Comparison of ENCODE assay signal across 8 cellular contexts in genomic region chr6:28543671-28544131, GRCh38. TPM values are rescaled to one million over a fixed set of nuclear protein-coding genes. Genes with fewer than 3 reads are reported as not detected.
DNase-seq lines count a peak whose midpoint lies in the region; ATAC-seq, FAIRE-seq and TF ChIP-seq lines count a peak whose summit lies in the region.

No MANE protein-coding gene starts in this region.

- H3K27ac Mint-ChIP-seq in IgD-negative memory B cell: peak overlapping the region in 2 of 3 donors; percentile 63 to 91
- H3K27ac Mint-ChIP-seq in activated T-helper 1 cell treated with anti-CD3 and anti-CD28 coated beads, Interleukin-12 subunit alpha, Interleukin-12 subunit beta, Interleukin-2, Interleukin-4 antibody, amounts not matched to agents 30 ng/mL and 10 ng/mL and 1 ng/mL, durations not matched to agents 14 hours and 24 hours and 36 hours: no peak overlapping the region

- H3K4me1 ChIP-seq in BLaER1 treated with 17β-estradiol and CSF1 and Interleukin-3, amounts not matched to agents 10 nM and 100 nM: peaks cover 0 to 14% (median 4%) of the 10 kb centered on the region in 10 experiments; a peak in 7 of 20 replicates
- H3K4me1 ChIP-seq in keratinocyte (ENCODE audit: control insufficient read depth, extremely low read depth, insufficient read depth, low read length) (peaks cover 17% of the 10 kb centered on the region), vagina (peaks cover 17% of the 10 kb centered on the region), suprapubic skin (no peaks in the 10 kb centered on the region)

- peak overlapping the region; percentile 34 to 61 (median 51) for H3K4me3 ChIP-seq in BLaER1 treated with 17β-estradiol and CSF1 and Interleukin-3, amounts not matched to agents 10 nM and 100 nM
- H3K4me3 ChIP-seq in keratinocyte (ENCODE audit: control insufficient read depth in 2 of 3, extremely low read depth in 1 of 3, insufficient read depth in 2 of 3, low read depth in 1 of 3, low read length in 3 of 3): peak overlapping the region in 2 of 3 experiments; percentile 36 to 56
- H3K4me3 ChIP-seq in vagina: peak overlapping the region in 1 of 2 donors; percentile 27
- H3K4me3 ChIP-seq in suprapubic skin: no peak overlapping the region

- dilution Hi-C loops in keratinocyte (cut with MboI; ENCODE audit: extremely low pct_ligation_motif_present, low sequenced_read_pairs): no loop called here

- peak overlapping the region in 9 of 11 experiments; percentile 22 to 63 (median 43); a peak in 16 of 22 replicates for H3K9ac ChIP-seq in BLaER1 treated with 17β-estradiol and CSF1 and Interleukin-3, amounts not matched to agents 10 nM and 100 nM
- H3K9ac ChIP-seq in keratinocyte (ENCODE audit: control insufficient read depth, extremely low read depth, insufficient read depth, low read length): no peak overlapping the region

- H3K4me3 Mint-ChIP-seq in IgD-negative memory B cell: peak overlapping the region; percentile 77 to 92 (median 82)
- H3K4me3 Mint-ChIP-seq in activated T-helper 1 cell treated with anti-CD3 and anti-CD28 coated beads, Interleukin-12 subunit alpha, Interleukin-12 subunit beta, Interleukin-2, Interleukin-4 antibody, amounts not matched to agents 30 ng/mL and 10 ng/mL and 1 ng/mL, durations not matched to agents 14 hours and 24 hours and 36 hours: peak overlapping the region; percentile 76

- H3K9me3 Mint-ChIP-seq in IgD-negative memory B cell: peaks cover 0 to 22% (median 17%) of the 10 kb centered on the region in 3 donors
- peaks cover 8% of the 10 kb centered on the region for H3K9me3 Mint-ChIP-seq in activated T-helper 1 cell treated with anti-CD3 and anti-CD28 coated beads, Interleukin-12 subunit alpha, Interleukin-12 subunit beta, Interleukin-2, Interleukin-4 antibody, amounts not matched to agents 30 ng/mL and 10 ng/mL and 1 ng/mL, durations not matched to agents 14 hours and 24 hours and 36 hours

- WGBS in suprapubic skin: 14% methylated on average over 22 of the region's 22 CpGs

- no peak for TF ChIP-seq CTCF in keratinocyte (optimal IDR thresholded peaks at IDR 0.05 in 1 of 3, IDR thresholded peaks at IDR 0.05 in 1 of 3, conservative IDR thresholded peaks at IDR 0.05 in 1 of 3; ENCODE audit: extremely low read depth in 1 of 3, insufficient read depth in 2 of 3, low read length in 3 of 3)
- TF ChIP-seq CTCF in vagina (IDR thresholded peaks at IDR 0.05): no peak
- TF ChIP-seq CTCF in suprapubic skin (IDR thresholded peaks at IDR 0.05): no peak

- H3K9me3 ChIP-seq in BLaER1 treated with 17β-estradiol and CSF1 and Interleukin-3, amounts not matched to agents 10 nM and 100 nM (replicated peaks in 1 of 11): peaks cover 0 to 8% (median 0%) of the 10 kb centered on the region in 11 experiments; a peak in 3 of 22 replicates
- H3K9me3 ChIP-seq in keratinocyte (ENCODE audit: control insufficient read depth, low read depth, low read length): no peaks in the 10 kb centered on the region
- no peaks in the 10 kb centered on the region for H3K9me3 ChIP-seq in vagina
- no peaks in the 10 kb centered on the region for H3K9me3 ChIP-seq in suprapubic skin

- H3K27ac ChIP-seq in BLaER1 treated with 17β-estradiol and CSF1 and Interleukin-3, amounts not matched to agents 10 nM and 100 nM: peak overlapping the region in 7 of 11 experiments; percentile 5 to 43 (median 20); a peak in 8 of 22 replicates
- H3K27ac ChIP-seq in keratinocyte (ENCODE audit: control insufficient read depth, insufficient read depth, low read length) (no peak overlapping the region), vagina (no peak overlapping the region), suprapubic skin (no peak overlapping the region)

- FAIRE-seq in keratinocyte (lab: Jason Lieb, UNC): no peak

- H3K9me1 ChIP-seq in keratinocyte (ENCODE audit: control insufficient read depth, extremely low read depth, insufficient read depth, low read length): no peaks in the 10 kb centered on the region

- no peak for DNase-seq in activated T-helper 1 cell treated with anti-CD3 and anti-CD28 coated beads, Interleukin-12 subunit alpha, Interleukin-12 subunit beta, Interleukin-2, Interleukin-4 antibody, amounts not matched to agents 30 ng/mL and 10 ng/mL and 1 ng/mL, durations not matched to agents 14 hours and 24 hours and 36 hours (ENCODE audit: low spot score)
- DNase-seq in keratinocyte (ENCODE audit: low read depth, low spot score) (no peak), vagina (ENCODE audit: extremely low spot score in 2 of 2) (no peak), suprapubic skin (ENCODE audit: low spot score in 2 of 2) (no peak)

- no peaks in the 10 kb centered on the region for H3K36me3 ChIP-seq in BLaER1 treated with 17β-estradiol and CSF1 and Interleukin-3, amounts not matched to agents 10 nM and 100 nM
- H3K36me3 ChIP-seq in keratinocyte (ENCODE audit: control insufficient read depth in 2 of 2, extremely low read depth in 1 of 2, insufficient read depth in 2 of 2, low read length in 2 of 2): no peaks in the 10 kb centered on the region
- H3K36me3 ChIP-seq in vagina: no peaks in the 10 kb centered on the region
- H3K36me3 ChIP-seq in suprapubic skin: no peaks in the 10 kb centered on the region

- no peak for TF ChIP-seq EP300 in suprapubic skin (IDR thresholded peaks at IDR 0.05)

- TF ChIP-seq POLR2A in vagina (IDR thresholded peaks at IDR 0.05) (no peak), suprapubic skin (IDR thresholded peaks at IDR 0.05) (no peak)

- H3K79me2 ChIP-seq in keratinocyte (ENCODE audit: control insufficient read depth, insufficient read depth, low read length): no peaks in the 10 kb centered on the region

- intact Hi-C loops in activated T-helper 1 cell treated with anti-CD3 and anti-CD28 coated beads, Interleukin-12 subunit alpha, Interleukin-12 subunit beta, Interleukin-2, Interleukin-4 antibody, amounts not matched to agents 30 ng/mL and 10 ng/mL and 1 ng/mL, durations not matched to agents 14 hours and 24 hours and 36 hours (cut with micrococcal nuclease): loop anchor here (1.0 to 5.0 kb wide), 5 partner anchors 43 to 399 kb away; a partner anchor contains a TSS
- intact Hi-C loops in vagina (cut with DNase I): no loop called here

- no peaks in the 10 kb centered on the region for H4K20me1 ChIP-seq in BLaER1 treated with 17β-estradiol and CSF1 and Interleukin-3, amounts not matched to agents 10 nM and 100 nM
- no peaks in the 10 kb centered on the region for H4K20me1 ChIP-seq in keratinocyte (ENCODE audit: control insufficient read depth, extremely low read depth, insufficient read depth, low read length)

- ATAC-seq in HG02870 (IDR thresholded peaks at IDR 0.05; ENCODE audit: unreplicated experiment): no peak
- ATAC-seq in HG03039 (IDR thresholded peaks at IDR 0.05; ENCODE audit: unreplicated experiment): no peak

- H2AFZ ChIP-seq in keratinocyte (ENCODE audit: control insufficient read depth, low read length): peak overlapping the region; percentile 71

- peaks cover 13 to 27% (median 21%) of the 10 kb centered on the region in 3 donors for H3K4me1 Mint-ChIP-seq in IgD-negative memory B cell
- H3K4me1 Mint-ChIP-seq in activated T-helper 1 cell treated with anti-CD3 and anti-CD28 coated beads, Interleukin-12 subunit alpha, Interleukin-12 subunit beta, Interleukin-2, Interleukin-4 antibody, amounts not matched to agents 30 ng/mL and 10 ng/mL and 1 ng/mL, durations not matched to agents 14 hours and 24 hours and 36 hours (ENCODE audit: low read depth): peaks cover 28% of the 10 kb centered on the region

- peaks cover 34% of the 10 kb centered on the region for H3K27me3 Mint-ChIP-seq in IgD-negative memory B cell
- H3K27me3 Mint-ChIP-seq in activated T-helper 1 cell treated with anti-CD3 and anti-CD28 coated beads, Interleukin-12 subunit alpha, Interleukin-12 subunit beta, Interleukin-2, Interleukin-4 antibody, amounts not matched to agents 30 ng/mL and 10 ng/mL and 1 ng/mL, durations not matched to agents 14 hours and 24 hours and 36 hours (ENCODE audit: insufficient read depth): peaks cover 43% of the 10 kb centered on the region

- H3K27me3 ChIP-seq in BLaER1 treated with 17β-estradiol and CSF1 and Interleukin-3, amounts not matched to agents 10 nM and 100 nM: peaks cover 0 to 4% (median 0%) of the 10 kb centered on the region in 11 experiments; a peak in 2 of 22 replicates
- H3K27me3 ChIP-seq in keratinocyte (ENCODE audit: control insufficient read depth, extremely low read depth, insufficient read depth, low read length) (peaks cover 4% of the 10 kb centered on the region), vagina (no peaks in the 10 kb centered on the region), suprapubic skin (peaks cover 21% of the 10 kb centered on the region)

- H3K4me2 ChIP-seq in BLaER1 treated with 17β-estradiol and CSF1 and Interleukin-3, amounts not matched to agents 10 nM and 100 nM: peak overlapping the region; percentile 51 to 81 (median 63)
- peak overlapping the region; percentile 90 for H3K4me2 ChIP-seq in keratinocyte (ENCODE audit: control insufficient read depth, extremely low read depth, insufficient read depth, low read depth, low read length)

- no peaks in the 10 kb centered on the region for H3K36me3 Mint-ChIP-seq in IgD-negative memory B cell
- H3K36me3 Mint-ChIP-seq in activated T-helper 1 cell treated with anti-CD3 and anti-CD28 coated beads, Interleukin-12 subunit alpha, Interleukin-12 subunit beta, Interleukin-2, Interleukin-4 antibody, amounts not matched to agents 30 ng/mL and 10 ng/mL and 1 ng/mL, durations not matched to agents 14 hours and 24 hours and 36 hours (ENCODE audit: low read depth): no peaks in the 10 kb centered on the region

RNA-seq across cellular contexts. Expression of gene GPX5, which starts 18.0 kb away (rescaled TPM):
- polyA plus RNA-seq in IgD-negative memory B cell (not detected), keratinocyte (not detected in 3 replicates)
- total RNA-seq in activated T-helper 1 cell treated with anti-CD3 and anti-CD28 coated beads, Interleukin-12 subunit alpha, Interleukin-12 subunit beta, Interleukin-2, Interleukin-4 antibody, amounts not matched to agents 30 ng/mL and 10 ng/mL and 1 ng/mL, durations not matched to agents 14 hours and 24 hours and 36 hours: not detected in 2 replicates
- not detected for polyA plus RNA-seq in keratinocyte (2011; ENCODE audit: low read depth)
- polyA plus RNA-seq in keratinocyte (2011; cell fraction: cytosol; rRNA removed): not detected in 2 replicates
- polyA plus RNA-seq in keratinocyte (2011; cell fraction: nucleus; rRNA removed): not detected in 2 replicates
- not detected in 2 replicates for polyA plus RNA-seq in keratinocyte (2012; ENCODE audit: low replicate concordance)
- polyA minus RNA-seq in keratinocyte: not detected in 3 replicates
- not detected for polyA minus RNA-seq in keratinocyte (2011; cell fraction: cytosol; rRNA and poly(A)+ RNA removed)
- not detected in 2 replicates for polyA minus RNA-seq in keratinocyte (2011; cell fraction: nucleus; rRNA and poly(A)+ RNA removed)
- total RNA-seq in vagina (not detected), suprapubic skin (not detected)

RNA-seq across cellular contexts. Expression of gene GPX6, which starts 28.1 kb away (rescaled TPM):
- polyA plus RNA-seq in IgD-negative memory B cell (not detected), keratinocyte (not detected in 3 replicates)
- not detected in 2 replicates for total RNA-seq in activated T-helper 1 cell treated with anti-CD3 and anti-CD28 coated beads, Interleukin-12 subunit alpha, Interleukin-12 subunit beta, Interleukin-2, Interleukin-4 antibody, amounts not matched to agents 30 ng/mL and 10 ng/mL and 1 ng/mL, durations not matched to agents 14 hours and 24 hours and 36 hours
- polyA plus RNA-seq in keratinocyte (2011; ENCODE audit: low read depth): not detected
- not detected in 2 replicates for polyA plus RNA-seq in keratinocyte (2011; cell fraction: cytosol; rRNA removed)
- polyA plus RNA-seq in keratinocyte (2011; cell fraction: nucleus; rRNA removed): not detected in 2 replicates
- not detected in 2 replicates for polyA plus RNA-seq in keratinocyte (2012; ENCODE audit: low replicate concordance)
- polyA minus RNA-seq in keratinocyte: not detected in 3 replicates
- not detected for polyA minus RNA-seq in keratinocyte (2011; cell fraction: cytosol; rRNA and poly(A)+ RNA removed)
- polyA minus RNA-seq in keratinocyte (2011; cell fraction: nucleus; rRNA and poly(A)+ RNA removed): not detected in 2 replicates
- total RNA-seq in vagina (not detected), suprapubic skin (not detected)

Comparison
In these comparisons a context has a peak if more than half of its experiments do, and no peak if none do; other contexts are left out.
1. H3K27ac ChIP-seq: peak in BLaER1 treated with 17β-estradiol and CSF1 and Interleukin-3, amounts not matched to agents 10 nM and 100 nM (7 of 11); none in keratinocyte (single experiment), vagina (single experiment) and suprapubic skin (single experiment).